Comparison of ENCODE assay signal across 9 cellular contexts in genomic region chr10:70537398-70538194, GRCh38. TPM values are rescaled to one million over a fixed set of nuclear protein-coding genes. Genes with fewer than 3 reads are reported as not detected.
DNase-seq lines count a peak whose midpoint lies in the region; ATAC-seq and TF ChIP-seq lines count a peak whose summit lies in the region.
"Had no signal": no experiment of that assay in that cellular context is flagged by ENCODE, and none has a peak within 500 bp of the region (broad histone marks: within the 10 kb centered on the region; RNA-seq: fewer than 3 reads in every experiment).

No MANE protein-coding gene starts in this region.

- no peaks in the 10 kb centered on the region for H3K36me3 ChIP-seq in breast epithelium
- no peaks in the 10 kb centered on the region for H3K36me3 ChIP-seq in SK-N-SH (replicated peaks in 1 of 2; ENCODE audit: control insufficient read depth in 1 of 2, insufficient read depth in 2 of 2, low read length in 1 of 2)
- H3K36me3 ChIP-seq: SJCRH30 had no signal

- no peak overlapping the region for H2AFZ ChIP-seq in SK-N-SH (ENCODE audit: low read depth)

- no peak overlapping the region for H3K9ac ChIP-seq in SK-N-SH

- TF ChIP-seq CTCF in MCF 10A (IDR thresholded peaks at IDR 0.05; ENCODE audit: unreplicated experiment), result peak; percentile 57
- TF ChIP-seq CTCF in breast epithelium (IDR thresholded peaks at IDR 0.05), result no peak
- peak; percentile 48 for TF ChIP-seq CTCF in SK-N-SH (IDR thresholded peaks at IDR 0.05)
- peak; percentile 11 for TF ChIP-seq CTCF in foreskin fibroblast (IDR thresholded peaks at IDR 0.05; ENCODE audit: low read depth, low read length)
- TF ChIP-seq CTCF in type B pancreatic cell (conservative IDR thresholded peaks at IDR 0.05), result peak; percentile 54

- peak; percentile 52 for DNase-seq in MCF 10A (ENCODE audit: unreplicated experiment)
- no peak for DNase-seq in breast epithelium (ENCODE audit: low spot score in 2 of 2)
- DNase-seq in SK-N-SH, result no peak
- peak in 1 of 2 donors; percentile 20 for DNase-seq in foreskin fibroblast
- no peak for DNase-seq in type B pancreatic cell (ENCODE audit: extremely low spot score, unreplicated experiment)
- no peak for DNase-seq in kidney glomerular epithelial cell (lab: John Stamatoyannopoulos, UW)
- DNase-seq in activated gamma-delta T cell treated with Interleukin-2 at 50 U/mL for 16 hours, result no peak
- DNase-seq: SJCRH30 had no signal

- H3K27me3 ChIP-seq in breast epithelium, result no peaks in the 10 kb centered on the region
- 0 out of 2 replicates have a peak, but pooled peaks cover 5% of the 10 kb centered on the region for H3K27me3 ChIP-seq in SK-N-SH (ENCODE audit: insufficient read depth)
- H3K27me3 ChIP-seq: SJCRH30 had no signal

- no peak for ATAC-seq in HG03342 (IDR thresholded peaks at IDR 0.05; ENCODE audit: unreplicated experiment)

- no peaks in the 10 kb centered on the region for H3K79me2 ChIP-seq in SK-N-SH (ENCODE audit: insufficient read depth)

- H3K4me1 Mint-ChIP-seq in MCF 10A (ENCODE audit: insufficient read depth, unreplicated experiment) (no peaks in the 10 kb centered on the region), type B pancreatic cell (ENCODE audit: unreplicated experiment) (peaks cover 13% of the 10 kb centered on the region)

- H3K4me1 ChIP-seq in breast epithelium (no peaks in the 10 kb centered on the region), SK-N-SH (ENCODE audit: control insufficient read depth in 1 of 2, insufficient read depth in 2 of 2, low read depth in 1 of 2, low read length in 1 of 2) (no peaks in the 10 kb centered on the region)

- no peak overlapping the region for H3K27ac Mint-ChIP-seq in MCF 10A (ENCODE audit: low read depth, unreplicated experiment)
- H3K27ac Mint-ChIP-seq in type B pancreatic cell, result no peak overlapping the region

- CTCF ChIA-PET in MCF 10A (lab: Yijun Ruan, JAX), result interaction anchor here (0.6 to 10.3 kb wide), 14 partner anchors 9 to 1339 kb away, joined by 3 to 98 read pairs (median 3); no protein-coding TSS in a partner anchor
- CTCF ChIA-PET in SK-N-SH (lab: Yijun Ruan, JAX), result interaction anchor here (0.7 to 12.2 kb wide), 10 partner anchors 9 to 366 kb away, joined by 3 to 190 read pairs (median 4); no protein-coding TSS in a partner anchor

- 0 out of 2 replicates have a peak, but pooled peaks have one; percentile 11 for TF ChIP-seq RAD21 in SK-N-SH (IDR thresholded peaks at IDR 0.05; ENCODE audit: low read length)

- H3K9me3 Mint-ChIP-seq in MCF 10A (ENCODE audit: unreplicated experiment) (no peaks in the 10 kb centered on the region), type B pancreatic cell (no peaks in the 10 kb centered on the region)

- intact Hi-C loops in MCF 10A (cut with micrococcal nuclease), result no loop called here
- intact Hi-C loops in breast epithelium (cut with DNase I; ENCODE audit: low total_unique reads), result no loop called here

- BruUV-seq in MCF 10A (replicated peaks; lab: Mats Ljungman, UMichigan), result no TSS peak

- H4K20me1 ChIP-seq in SK-N-SH (ENCODE audit: insufficient read depth), result no peaks in the 10 kb centered on the region

- TF ChIP-seq POLR2A in breast epithelium (IDR thresholded peaks at IDR 0.05), result no peak

- H3K27ac ChIP-seq in breast epithelium (no peak overlapping the region), SK-N-SH (ENCODE audit: low read depth in 2 of 2, low read length in 1 of 2) (no peak overlapping the region)
- H3K27ac ChIP-seq: SJCRH30 had no signal

- H3K9me2 ChIP-seq in SK-N-SH, result no peaks in the 10 kb centered on the region

- H3F3A ChIP-seq in SK-N-SH (replicated peaks; ENCODE audit: insufficient read depth), result no peaks in the 10 kb centered on the region

- H3K4me3 ChIP-seq in breast epithelium (no peak overlapping the region), SK-N-SH (ENCODE audit: low read depth in 2 of 2, low read length in 1 of 2) (no peak overlapping the region; a peak in 1 of 4 replicates), foreskin fibroblast (ENCODE audit: low read depth in 1 of 2, low read length in 2 of 2) (no peak overlapping the region)
- H3K4me3 ChIP-seq: SJCRH30 had no signal

- H3K9me3 ChIP-seq in breast epithelium (no peaks in the 10 kb centered on the region), SK-N-SH (no peaks in the 10 kb centered on the region)
- H3K9me3 ChIP-seq: SJCRH30 had no signal

- 65% methylated on average over 11 of the region's 15 CpGs for WGBS in SK-N-SH (ENCODE audit: low lambda C conversion rate)

- no peak overlapping the region for H3K4me2 ChIP-seq in SK-N-SH

- POLR2A ChIA-PET in MCF 10A (lab: Yijun Ruan, JAX) (interaction anchor here (0.5 kb wide), 1 partner anchor 350 kb away, joined by 3 read pairs; no protein-coding TSS in a partner anchor), SK-N-SH (lab: Yijun Ruan, JAX) (no interaction called here)

- no peaks in the 10 kb centered on the region for H3K36me3 Mint-ChIP-seq in MCF 10A (ENCODE audit: insufficient read depth, unreplicated experiment)
- H3K36me3 Mint-ChIP-seq in type B pancreatic cell, result peaks cover 4% of the 10 kb centered on the region

- peaks cover 26% of the 10 kb centered on the region for H3K27me3 Mint-ChIP-seq in MCF 10A (ENCODE audit: insufficient read depth, unreplicated experiment)
- H3K27me3 Mint-ChIP-seq in type B pancreatic cell, result peaks cover 8% of the 10 kb centered on the region

- H3K4me3 Mint-ChIP-seq in MCF 10A (ENCODE audit: unreplicated experiment), result no peak overlapping the region
- H3K4me3 Mint-ChIP-seq in type B pancreatic cell, result no peak overlapping the region

- TF ChIP-seq EP300 in SK-N-SH (IDR thresholded peaks at IDR 0.05; ENCODE audit: borderline replicate concordance in 1 of 2, low read depth in 1 of 2, low read length in 1 of 2), result no peak

TF ChIP-seq in SK-N-SH, 30 proteins besides CTCF, POLR2A, EP300 and RAD21:
- TF ChIP-seq SMC3 (IDR thresholded peaks at IDR 0.05; ENCODE audit: low read depth, low read length) (peak; percentile 28; the same call in 1 of the 2 replicates), CHD2 (IDR thresholded peaks at IDR 0.05; ENCODE audit: low read length, partially characterized antibody) (no peak), SIN3A (IDR thresholded peaks at IDR 0.05; ENCODE audit: borderline replicate concordance, low read depth, low read length) (no peak)

RNA-seq across cellular contexts. Expression of gene PALD1, which starts 59.0 kb away (rescaled TPM):
- total RNA-seq in MCF 10A (2022) (0.12 TPM in 1 of 2 replicates, not detected in the other), breast epithelium (1 to 10 TPM; 1.9 to 7.5 (median 5.9) TPM), type B pancreatic cell (ENCODE audit: low replicate concordance) (0.43 and 9.6 TPM in 2 replicates)
- 0.16 and 0.19 TPM in 2 replicates for polyA plus RNA-seq in SK-N-SH (2012; rRNA removed)
- polyA plus RNA-seq in SK-N-SH (2012; cell fraction: cytosol; rRNA removed), result 0.14 and 0.35 TPM in 2 replicates
- polyA plus RNA-seq in SK-N-SH (2012; cell fraction: nucleus; rRNA removed), result 0.38 and 0.56 TPM in 2 replicates

Comparison
In these comparisons a context has a peak if more than half of its experiments do, and no peak if none do; other contexts are left out.
1. CTCF ChIP-seq: peak in MCF 10A (single experiment), SK-N-SH (single experiment), foreskin fibroblast (single experiment) and type B pancreatic cell (single experiment); none in breast epithelium (0 of 3).